8 cellular contexts compared by ENCODE assay signal in genomic region chr1:119140177-119141019, GRCh38. TPM values are rescaled to one million over a fixed set of nuclear protein-coding genes. Genes with fewer than 3 reads are reported as not detected.
DNase-seq lines count a peak whose midpoint lies in the region; ATAC-seq, FAIRE-seq and TF ChIP-seq lines count a peak whose summit lies in the region.

Gene WARS2 (minus strand): TSS chr1:119140653. CDS start chr1:119140644, 9 bp downstream.

- H3K4me2 ChIP-seq in H1 (ENCODE audit: insufficient read depth in 1 of 2, low read depth in 2 of 2, low read length in 2 of 2), result peak within 1 kb of the TSS; percentile 75 to 86

- H4K91ac ChIP-seq in H1 (replicated peaks; ENCODE audit: insufficient read length, low read length), result peak within 1 kb of the TSS; percentile 36

- H3K36me3 ChIP-seq in H1 (ENCODE audit: control insufficient read depth in 2 of 4, insufficient read depth in 4 of 4, low read length in 3 of 4), result no peaks in the 10 kb centered on the region

- peaks cover 0 to 3% (median 3%) of the 10 kb centered on the region in 4 experiments; a peak in 3 of 7 replicates for H3K4me1 ChIP-seq in H1 (replicated peaks in 1 of 4; ENCODE audit: control insufficient read depth in 3 of 4, insufficient read depth in 4 of 4, low read length in 3 of 4)

- H3K18ac ChIP-seq in H1 (ENCODE audit: extremely low read depth, low read length), result peak within 1 kb of the TSS; percentile 94; the same call in 1 of the 2 replicates

- TF ChIP-seq EP300 in H1 (IDR thresholded peaks at IDR 0.05; ENCODE audit: borderline replicate concordance in 1 of 2, low read depth in 2 of 2, low read length in 2 of 2), result no peak

- H2BK120ac ChIP-seq in H1 (replicated peaks; ENCODE audit: low read depth, low read length), result no peak within 1 kb of the TSS

- peak; percentile 91 to 95 for TF ChIP-seq POLR2A in H1 (IDR thresholded peaks at IDR 0.05; ENCODE audit: control extremely low read depth in 1 of 2, low read depth in 2 of 2, low read length in 2 of 2)

- WGBS in H1 (ENCODE audit: extremely low coverage in 1 of 2, insufficient coverage in 1 of 2, insufficient read length in 1 of 2, insufficient replicate concordance in 2 of 2, low coverage in 1 of 2, low lambda C conversion rate in 2 of 2, missing lambda C conversion rate in 1 of 2), 2 experiments, result 2% methylated on average over 43 of the region's 50 CpGs; no CpG with 5 or more reads in 1 of the 2 experiments

- H4K5ac ChIP-seq in H1 (ENCODE audit: insufficient read length, low read depth, low read length), result peak within 1 kb of the TSS; percentile 92

- H3K4me3 ChIP-seq in H1 (ENCODE audit: extremely low read depth in 1 of 4, insufficient read depth in 2 of 4, low read depth in 3 of 4, low read length in 4 of 4), result peak within 1 kb of the TSS; percentile 62 to 86 (median 76)

- no peak; a peak in 1 of 4 replicates for TF ChIP-seq RAD21 in H1 (IDR thresholded peaks at IDR 0.05 in 1 of 2, conservative IDR thresholded peaks at IDR 0.05 in 1 of 2; ENCODE audit: low read depth in 2 of 2, low read length in 2 of 2)

- H3K23ac ChIP-seq in H1 (ENCODE audit: insufficient read length), result no peak within 1 kb of the TSS

- no peaks in the 10 kb centered on the region for H3K79me1 ChIP-seq in H1 (ENCODE audit: low read depth, low read length)

- ATAC-seq in GM21360 (IDR thresholded peaks at IDR 0.05; ENCODE audit: unreplicated experiment), result peak; percentile 92

- peak; percentile 69 for DNase-seq in COLO829 (ENCODE audit: low spot score)
- peak; percentile 98 for DNase-seq in HT-29 (ENCODE audit: low spot score)
- DNase-seq in NK-92 treated with Interleukin-12 subunit alpha and Interleukin-12 subunit beta, amount 100 ng/mL, for 24 hours (lab: John Stamatoyannopoulos, UW), result peak; percentile 92
- DNase-seq in activated CD8-positive, alpha-beta memory T cell treated with anti-CD3 and anti-CD28 coated beads for 24 hours, result peak; percentile 95
- DNase-seq in H1 (ENCODE audit: low read depth in 1 of 2, low spot score in 2 of 2), result peak; percentile 91 to 95
- DNase-seq in medulla oblongata (ENCODE audit: extremely low spot score), result peak; percentile 98
- DNase-seq in stimulated activated CD8-positive, alpha-beta memory T cell treated with anti-CD3 and anti-CD28 coated beads, Interleukin-12 subunit alpha, Interleukin-12 subunit beta, amount 100 ng/mL, for 1 hour (ENCODE audit: low read depth), result peak; percentile 92

- peak within 1 kb of the TSS; percentile 50 to 100 (median 97) for H3K9ac ChIP-seq in H1 (replicated peaks in 1 of 4; ENCODE audit: extremely low read depth in 1 of 4, low read depth in 3 of 4, low read length in 3 of 4)

- no peak for TF ChIP-seq CTCF in H1 (IDR thresholded peaks at IDR 0.05; ENCODE audit: control extremely low read depth in 1 of 3, insufficient read depth in 1 of 3, low read depth in 1 of 3, low read length in 3 of 3)

- peak within 1 kb of the TSS; percentile 91 for H3K56ac ChIP-seq in H1 (replicated peaks; ENCODE audit: insufficient read length, low read depth, low read length)

- CTCF ChIA-PET in H1 (lab: Charles Lee; ENCODE audit: partially characterized antibody), result interaction anchor here (0.9 to 2.3 kb wide), 13 partner anchors 9 to 986 kb away, joined by 3 to 7 read pairs (median 4); no protein-coding TSS in a partner anchor

- H2BK15ac ChIP-seq in H1 (ENCODE audit: low read length), result no peak within 1 kb of the TSS

- peaks cover 0 to 11% of the 10 kb centered on the region in 2 experiments; a peak in 2 of 4 replicates for H3K79me2 ChIP-seq in H1 (ENCODE audit: control insufficient read depth in 1 of 2, insufficient read depth in 2 of 2, low read length in 2 of 2)

- H3K27ac ChIP-seq in H1 (ENCODE audit: low read depth, low read length), result peak within 1 kb of the TSS; percentile 98

- peak within 1 kb of the TSS; percentile 97; the same call in 1 of the 2 replicates for H4K8ac ChIP-seq in H1 (ENCODE audit: extremely low read depth, insufficient read depth, low read length)

- peak within 1 kb of the TSS; percentile 98 for H2BK5ac ChIP-seq in H1 (ENCODE audit: low read depth, low read length)

- no peak within 1 kb of the TSS for H3K14ac ChIP-seq in H1 (ENCODE audit: insufficient read length)

- no peak within 1 kb of the TSS for H2AK5ac ChIP-seq in H1 (ENCODE audit: low read depth, low read length)

- H2BK12ac ChIP-seq in H1 (ENCODE audit: low read depth, low read length), result no peak within 1 kb of the TSS; the same call in 1 of the 2 replicates

- H3K4ac ChIP-seq in H1 (replicated peaks; ENCODE audit: insufficient read length, low read depth, low read length), result peak within 1 kb of the TSS; percentile 36

- no peaks in the 10 kb centered on the region for H3K27me3 ChIP-seq in H1 (replicated peaks in 1 of 4; ENCODE audit: control insufficient read depth in 3 of 4, extremely low read depth in 1 of 4, insufficient read depth in 3 of 4, low read length in 3 of 4)

- peak within 1 kb of the TSS; percentile 95 for H2AFZ ChIP-seq in H1 (ENCODE audit: low read length)

- H2BK20ac ChIP-seq in H1 (ENCODE audit: low read length), result 0 out of 2 replicates have a peak within 1 kb of the TSS, but pooled peaks have one; percentile 27

- peaks cover 0 to 2% of the 10 kb centered on the region in 2 experiments for H4K20me1 ChIP-seq in H1 (replicated peaks in 1 of 2; ENCODE audit: control insufficient read depth in 1 of 2, insufficient read depth in 2 of 2, low read length in 2 of 2)

- peaks cover 7% of the 10 kb centered on the region for H3K23me2 ChIP-seq in H1 (ENCODE audit: low read depth, low read length)

- POLR2A ChIA-PET in H1 (lab: Charles Lee; ENCODE audit: partially characterized antibody), result interaction anchor here (0.7 to 1.8 kb wide), 9 partner anchors 9 to 147 kb away, joined by 3 to 10 read pairs (median 4); no protein-coding TSS in a partner anchor

- peak; percentile 28 for FAIRE-seq in H1 (lab: Jason Lieb, UNC)

- no peaks in the 10 kb centered on the region for H3K9me3 ChIP-seq in H1 (ENCODE audit: insufficient read depth in 2 of 2, low read depth in 1 of 2, low read length in 1 of 2)

TF ChIP-seq in H1, 55 proteins besides CTCF, POLR2A, EP300 and RAD21 (continues in another document):
- TF ChIP-seq HDAC2 (IDR thresholded peaks at IDR 0.05; ENCODE audit: borderline replicate concordance in 1 of 2, low read depth in 2 of 2, low read length in 2 of 2) (peak in 1 of 2 experiments; percentile 77; a peak in 1 of 4 replicates), EGR1 (IDR thresholded peaks at IDR 0.05; ENCODE audit: borderline replicate concordance, low read depth, low read length) (no peak), SAP30 (IDR thresholded peaks at IDR 0.05; ENCODE audit: insufficient read depth, insufficient replicate concordance, low read length) (no peak), CBX5 (IDR thresholded peaks at IDR 0.05; ENCODE audit: low read depth, low read length) (no peak), KDM5A (IDR thresholded peaks at IDR 0.05; ENCODE audit: low read length) (no peak; the same call in 1 of the 2 replicates), RNF2 (IDR thresholded peaks at IDR 0.05; ENCODE audit: borderline replicate concordance, low read depth, low read length, missing control alignments, poor library complexity, severe bottlenecking) (no peak), SIN3A (conservative IDR thresholded peaks at IDR 0.05 in 1 of 2, IDR thresholded peaks at IDR 0.05 in 1 of 2; ENCODE audit: low read depth in 1 of 2, low read length in 2 of 2) (peak in 1 of 2 experiments; percentile 83; a peak in 1 of 4 replicates), GTF2F1 (IDR thresholded peaks at IDR 0.05; ENCODE audit: borderline replicate concordance, low read depth, low read length) (0 out of 2 replicates have a peak, but pooled peaks have one; percentile 74), NRF1 (IDR thresholded peaks at IDR 0.05; ENCODE audit: low read depth, low read length) (peak; percentile 66), BRCA1 (IDR thresholded peaks at IDR 0.05; ENCODE audit: low read depth, low read length) (peak; percentile 34; the same call in 1 of the 2 replicates), RBBP5 (IDR thresholded peaks at IDR 0.05; ENCODE audit: borderline replicate concordance, low read depth, low read length) (no peak; the same call in 1 of the 2 replicates), KDM4A (IDR thresholded peaks at IDR 0.05; ENCODE audit: low read depth, low read length, severe bottlenecking) (peak; percentile 47), JUN (IDR thresholded peaks at IDR 0.05; ENCODE audit: low read depth, low read length) (no peak), TEAD4 (IDR thresholded peaks at IDR 0.05; ENCODE audit: low read depth, low read length) (no peak), SP4 (IDR thresholded peaks at IDR 0.05; ENCODE audit: low read length) (no peak), RFX5 (IDR thresholded peaks at IDR 0.05; ENCODE audit: borderline replicate concordance, low read depth, low read length) (no peak), JUND (IDR thresholded peaks at IDR 0.05; ENCODE audit: low read length) (no peak), CTBP2 (IDR thresholded peaks at IDR 0.05; ENCODE audit: borderline replicate concordance, insufficient read depth, insufficient read length, low read length) (no peak), USF2 (IDR thresholded peaks at IDR 0.05; ENCODE audit: low read length) (no peak), SP2 (IDR thresholded peaks at IDR 0.05; ENCODE audit: low read length) (no peak)

RNA-seq across cellular contexts. Expression of gene WARS2, which starts in this region (rescaled TPM):
- 13.1 and 16.4 TPM in 2 replicates for total RNA-seq in HT-29 (2014; rRNA removed; shearing (Covaris generic))
- total RNA-seq in H1 (2021; fragmentation: NEBNext Ultra II Directional; extraction: Animal tissue kit (Norgen Biotek cat#: 25700)), result 12.9 and 13.8 TPM in 2 replicates
- polyA plus RNA-seq in H1 (2011; rRNA removed), result 3.4 and 4.3 TPM in 2 replicates
- 6.4 TPM for polyA plus RNA-seq in H1 (2011; cell fraction: cytosol; rRNA removed)
- polyA plus RNA-seq in H1 (2011; cell fraction: nucleus; rRNA removed), result 14.7 TPM
- polyA plus RNA-seq in H1 (2012, experiment 1 of 2), result 7.2 to 12.2 TPM (median 9.8 TPM) in 4 replicates
- polyA plus RNA-seq in H1 (2012, experiment 2 of 2), result 1.1 TPM
- 6.4 TPM for polyA plus RNA-seq in H1 (2013, experiment 1 of 2)
- 6.0 TPM for polyA plus RNA-seq in H1 (2013, experiment 2 of 2)
- 18.3 and 21.3 TPM in 2 replicates for polyA minus RNA-seq in H1 (2011; rRNA and poly(A)+ RNA removed)
- polyA minus RNA-seq in H1 (2011; cell fraction: cytosol; rRNA and poly(A)+ RNA removed), result 7.9 TPM
- polyA minus RNA-seq in H1 (2011; cell fraction: nucleus; rRNA and poly(A)+ RNA removed), result 20.3 TPM

Comparison
In these comparisons a context has a peak if more than half of its experiments do, and no peak if none do; other contexts are left out.
1. Peak in every context shown above with its lines: DNase-seq, ATAC-seq, H3K4me3 ChIP-seq and H3K27ac ChIP-seq.